9 cellular contexts compared by ENCODE assay signal in genomic region chr10:79266092-79266491, GRCh38.
DNase-seq lines count a peak whose midpoint lies in the region; ATAC-seq and TF ChIP-seq lines count a peak whose summit lies in the region.
"Had no signal": no experiment of that assay in that cellular context is flagged by ENCODE, and none has a peak within 500 bp of the region (broad histone marks: within the 10 kb centered on the region; RNA-seq: fewer than 3 reads in every experiment).

No MANE protein-coding gene starts in this region.

- peaks cover 28 to 100% (median 91%) of the 10 kb centered on the region in 12 donors for H3K4me1 ChIP-seq in heart left ventricle
- peaks cover 42% of the 10 kb centered on the region for H3K4me1 ChIP-seq in body of pancreas
- H3K4me1 ChIP-seq in neutrophil (ENCODE audit: control insufficient read depth in 1 of 2, insufficient read depth in 1 of 2, low read depth in 1 of 2, low read length in 1 of 2) = peaks cover 86% of the 10 kb centered on the region in 2 experiments

- intact Hi-C loops in heart left ventricle (cut with DNase I) (loop anchor here in 2 of 10 donors (2.0 to 5.0 kb wide), 2 partner anchors 19 to 44 kb away; no protein-coding TSS in a partner anchor), Right ventricle myocardium superior (cut with DNase I) (loop anchor here (5.0 kb wide), 1 partner anchor 34 kb away; no protein-coding TSS in a partner anchor), body of pancreas (cut with DNase I) (no loop called here)

- ATAC-seq in heart left ventricle (no peak), Right ventricle myocardium superior (ENCODE audit: poor library complexity) (no peak), HG03196 (IDR thresholded peaks at IDR 0.05; ENCODE audit: unreplicated experiment) (peak; percentile 38), body of pancreas (no peak)

- 42 to 48% (median 45%) methylated on average over 6 of the region's 6 CpGs for WGBS in heart left ventricle, 4 donors
- WGBS in body of pancreas, 2 donors = 71 to 82% methylated on average over 5 to 6 of the region's 6 CpGs

- no peak overlapping the region for H3K4me3 Mint-ChIP-seq in progenitor cell of endocrine pancreas (ENCODE audit: low read depth)
- H3K4me3 Mint-ChIP-seq: activated T-cell treated with anti-CD3 and anti-CD28 coated beads, Interleukin-2, amount 50 U/mL, for 4 hours had no signal

- no peak for TF ChIP-seq POLR2A in heart left ventricle (IDR thresholded peaks at IDR 0.05)
- TF ChIP-seq POLR2A in body of pancreas (IDR thresholded peaks at IDR 0.05) = no peak

- H3K4me3 ChIP-seq in heart left ventricle (peak overlapping the region in 3 of 12 donors; percentile 1 to 16 (median 16)), body of pancreas (no peak overlapping the region), neutrophil (ENCODE audit: low read depth in 1 of 2, low read length in 1 of 2) (peak overlapping the region; percentile 40 to 44)

- H3K9me3 ChIP-seq in heart left ventricle = no peaks in the 10 kb centered on the region
- H3K9me3 ChIP-seq in body of pancreas = no peaks in the 10 kb centered on the region
- H3K9me3 ChIP-seq in neutrophil = no peaks in the 10 kb centered on the region

- H3K36me3 Mint-ChIP-seq in progenitor cell of endocrine pancreas (ENCODE audit: insufficient read depth) = peaks cover 10% of the 10 kb centered on the region

- no peak overlapping the region for H3K27ac Mint-ChIP-seq in progenitor cell of endocrine pancreas

- peaks cover 29% of the 10 kb centered on the region for H3K4me1 Mint-ChIP-seq in progenitor cell of endocrine pancreas (ENCODE audit: low read depth)

- no peaks in the 10 kb centered on the region for H3K27me3 Mint-ChIP-seq in progenitor cell of endocrine pancreas

- H3K36me3 ChIP-seq in heart left ventricle (peaks cover 0 to 24% (median 5%) of the 10 kb centered on the region in 9 donors), body of pancreas (replicated peaks in 1 of 2; ENCODE audit: insufficient read depth in 1 of 2, low read depth in 2 of 2) (no peaks in the 10 kb centered on the region), neutrophil (no peaks in the 10 kb centered on the region)

- no peaks in the 10 kb centered on the region for H3K9me3 Mint-ChIP-seq in progenitor cell of endocrine pancreas (ENCODE audit: low read depth)
- H3K9me3 Mint-ChIP-seq: activated T-cell treated with anti-CD3 and anti-CD28 coated beads, Interleukin-2, amount 50 U/mL, for 4 hours had no signal

- peak overlapping the region; percentile 25 to 95 (median 83) for H3K27ac ChIP-seq in heart left ventricle
- H3K27ac ChIP-seq in body of pancreas = peak overlapping the region in 3 of 4 donors; percentile 19 to 69 (median 68)
- peak overlapping the region; percentile 94 for H3K27ac ChIP-seq in neutrophil

- DNase-seq in heart left ventricle (no peak), Right ventricle myocardium superior (no peak), body of pancreas (no peak), NCI-H446 treated with DMSO at 0.1 percent for 48 hours (lab: John Stamatoyannopoulos, UW) (no peak), progenitor cell of endocrine pancreas (ENCODE audit: low spot score, unreplicated experiment) (no peak), SK-N-DZ (ENCODE audit: low spot score) (no peak)
- DNase-seq: activated T-cell treated with anti-CD3 and anti-CD28 coated beads, Interleukin-2, amount 50 U/mL, for 4 hours had no signal

- no peak for TF ChIP-seq CTCF in heart left ventricle (IDR thresholded peaks at IDR 0.05)
- no peak for TF ChIP-seq CTCF in body of pancreas (IDR thresholded peaks at IDR 0.05)
- no peak for TF ChIP-seq CTCF in neutrophil (IDR thresholded peaks at IDR 0.05)
- no peak for TF ChIP-seq CTCF in progenitor cell of endocrine pancreas (IDR thresholded peaks at IDR 0.05; ENCODE audit: unreplicated experiment)

- H3K27me3 ChIP-seq in heart left ventricle (no peaks in the 10 kb centered on the region), body of pancreas (no peaks in the 10 kb centered on the region), neutrophil (no peaks in the 10 kb centered on the region)

Comparison
In these comparisons a context has a peak if more than half of its experiments do, and no peak if none do; other contexts are left out.
1. H3K4me3 ChIP-seq: peak in neutrophil (2 of 2); none in body of pancreas (0 of 2).
2. Peak in every context shown above with its lines, with median percentiles within 50 percentile points of each other: H3K27ac ChIP-seq.